29 cellular contexts compared by ENCODE assay signal in genomic region chr3:62965311-62965710, GRCh38.
DNase-seq lines count a peak whose midpoint lies in the region; ATAC-seq, FAIRE-seq and TF ChIP-seq lines count a peak whose summit lies in the region.
"Had no signal": no experiment of that assay in that cellular context is flagged by ENCODE, and none has a peak within 500 bp of the region (broad histone marks: within the 10 kb centered on the region; RNA-seq: fewer than 3 reads in every experiment).

No MANE protein-coding gene starts in this region.

- H3K4me2 ChIP-seq in BLaER1 treated with 17β-estradiol and CSF1 and Interleukin-3, amounts not matched to agents 10 nM and 100 nM = peak overlapping the region in 6 of 11 experiments; percentile 14 to 66 (median 44); a peak in 11 of 22 replicates
- H3K4me2 ChIP-seq in Karpas-422 (ENCODE audit: low read depth, low read length, poor library complexity, severe bottlenecking) (no peak overlapping the region), K562 (ENCODE audit: insufficient read depth, low read length) (no peak overlapping the region)
- H3K4me2 ChIP-seq: hepatocyte had no signal

- WGBS in K562 (ENCODE audit: insufficient coverage, low coverage, missing lambda C conversion rate) = 0% methylated on average over 2 of the region's 2 CpGs

- no peak overlapping the region for H3K9ac ChIP-seq in BLaER1 treated with 17β-estradiol and CSF1 and Interleukin-3, amounts not matched to agents 10 nM and 100 nM
- H3K9ac ChIP-seq in Karpas-422 (ENCODE audit: low read length) (no peak overlapping the region), K562 (ENCODE audit: insufficient read depth in 1 of 2, low read depth in 2 of 2, low read length in 2 of 2) (no peak overlapping the region)

- H3K4me1 ChIP-seq in BLaER1 treated with 17β-estradiol and CSF1 and Interleukin-3, amounts not matched to agents 10 nM and 100 nM = peaks cover 0 to 29% (median 3%) of the 10 kb centered on the region in 10 experiments; a peak in 11 of 20 replicates
- H3K4me1 ChIP-seq in Karpas-422 (ENCODE audit: low read length) (no peaks in the 10 kb centered on the region), K562 (replicated peaks in 1 of 2; ENCODE audit: control insufficient read depth in 2 of 2, insufficient read depth in 2 of 2, low read length in 2 of 2) (no peaks in the 10 kb centered on the region)
- H3K4me1 ChIP-seq: esophagus muscularis mucosa, gastrocnemius medialis, upper lobe of right lung had no signal

- no peak for TF ChIP-seq POLR2A in K562 (conservative IDR thresholded peaks at IDR 0.05)

- no peak overlapping the region for H3K4me3 ChIP-seq in BLaER1 treated with 17β-estradiol and CSF1 and Interleukin-3, amounts not matched to agents 10 nM and 100 nM
- H3K4me3 ChIP-seq in Karpas-422 (ENCODE audit: low read length) (no peak overlapping the region), K562 (no peak overlapping the region)
- H3K4me3 ChIP-seq: esophagus muscularis mucosa, gastrocnemius medialis, hepatocyte, MG63, upper lobe of right lung had no signal

- H3K79me2 ChIP-seq in Karpas-422 (ENCODE audit: low read length) (no peaks in the 10 kb centered on the region), K562 (ENCODE audit: control insufficient read depth, insufficient read depth, low read length) (no peaks in the 10 kb centered on the region)
- H3K79me2 ChIP-seq: hepatocyte had no signal

- H3K9me1 ChIP-seq in K562 (ENCODE audit: control insufficient read depth, insufficient read depth, low read length) = no peaks in the 10 kb centered on the region

- H2AFZ ChIP-seq in Karpas-422 (ENCODE audit: low read length) = no peak overlapping the region
- no peak overlapping the region for H2AFZ ChIP-seq in K562 (ENCODE audit: low read depth, low read length)
- H2AFZ ChIP-seq: hepatocyte had no signal

- H4K20me1 ChIP-seq in BLaER1 treated with 17β-estradiol and CSF1 and Interleukin-3, amounts not matched to agents 10 nM and 100 nM = no peaks in the 10 kb centered on the region
- H4K20me1 ChIP-seq in Karpas-422 (ENCODE audit: insufficient read depth, low read depth, low read length) (no peaks in the 10 kb centered on the region), K562 (replicated peaks; ENCODE audit: control insufficient read depth, insufficient read depth, low read length) (no peaks in the 10 kb centered on the region)

- TF ChIP-seq CTCF in K562 (IDR thresholded peaks at IDR 0.05 in 2 of 3, conservative IDR thresholded peaks at IDR 0.05 in 1 of 3; ENCODE audit: insufficient read depth in 2 of 3, low read depth in 1 of 3, low read length in 3 of 3) = no peak

- FAIRE-seq in K562 (lab: Jason Lieb, UNC) = no peak

- no peaks in the 10 kb centered on the region for H3K27me3 ChIP-seq in BLaER1 treated with 17β-estradiol and CSF1 and Interleukin-3, amounts not matched to agents 10 nM and 100 nM
- H3K27me3 ChIP-seq in Karpas-422 (ENCODE audit: low read length) (no peaks in the 10 kb centered on the region), K562 (ENCODE audit: control insufficient read depth in 2 of 2, insufficient read depth in 2 of 2, low read length in 2 of 2) (no peaks in the 10 kb centered on the region)
- H3K27me3 ChIP-seq: esophagus muscularis mucosa, gastrocnemius medialis, hepatocyte, MG63, upper lobe of right lung had no signal

- H3K36me3 ChIP-seq in BLaER1 treated with 17β-estradiol and CSF1 and Interleukin-3, amounts not matched to agents 10 nM and 100 nM = no peaks in the 10 kb centered on the region
- H3K36me3 ChIP-seq in Karpas-422 (ENCODE audit: insufficient read depth, low read length) (no peaks in the 10 kb centered on the region), K562 (ENCODE audit: control insufficient read depth, insufficient read depth, low read length) (no peaks in the 10 kb centered on the region)
- H3K36me3 ChIP-seq: esophagus muscularis mucosa, gastrocnemius medialis, MG63, upper lobe of right lung had no signal

- H3K9me2 ChIP-seq in Karpas-422 (replicated peaks; ENCODE audit: insufficient read depth, low read length) = no peaks in the 10 kb centered on the region

- POLR2A ChIA-PET in K562 (lab: Yijun Ruan, JAX) = no interaction called here

- no peaks in the 10 kb centered on the region for H3K9me3 ChIP-seq in BLaER1 treated with 17β-estradiol and CSF1 and Interleukin-3, amounts not matched to agents 10 nM and 100 nM (replicated peaks in 1 of 11)
- no peaks in the 10 kb centered on the region for H3K9me3 ChIP-seq in Karpas-422 (ENCODE audit: low read length)
- no peaks in the 10 kb centered on the region for H3K9me3 ChIP-seq in K562 (replicated peaks; ENCODE audit: control insufficient read depth, insufficient read depth, low read depth, low read length)
- H3K9me3 ChIP-seq: esophagus muscularis mucosa, gastrocnemius medialis, MG63, upper lobe of right lung had no signal

- BruUV-seq in K562 (replicated peaks; lab: Mats Ljungman, UMichigan) = no TSS peak

- in situ Hi-C loops in K562 (cut with MboI) = no loop called here

- CTCF ChIA-PET in K562 (lab: Yijun Ruan, JAX; ENCODE audit: low intra/inter-chr PET ratio) = no interaction called here

- H3K27ac ChIP-seq in BLaER1 treated with 17β-estradiol and CSF1 and Interleukin-3, amounts not matched to agents 10 nM and 100 nM = peak overlapping the region in 3 of 11 experiments; percentile 15 to 46 (median 41); a peak in 4 of 22 replicates
- H3K27ac ChIP-seq in Karpas-422 (ENCODE audit: low read length) = no peak overlapping the region
- no peak overlapping the region for H3K27ac ChIP-seq in K562 (ENCODE audit: extremely low read depth, low read depth, low read length)
- H3K27ac ChIP-seq: esophagus muscularis mucosa, gastrocnemius medialis, hepatocyte, RWPE1, upper lobe of right lung had no signal

- ATAC-seq in K562 (no peak), HG03460 (IDR thresholded peaks at IDR 0.05; ENCODE audit: unreplicated experiment) (no peak), HG02884 (IDR thresholded peaks at IDR 0.05; ENCODE audit: unreplicated experiment) (no peak)
- ATAC-seq: gastrocnemius medialis; naive thymus-derived CD4-positive, alpha-beta T cell; upper lobe of right lung had no signal

- DNase-seq in Karpas-422 (peak; percentile 42), K562 (ENCODE audit: extremely low read depth in 1 of 4, low spot score in 3 of 4) (no peak), left kidney (ENCODE audit: low read depth, low spot score) (peak; percentile 88), SIG-M5 treated with dmso at 0.1 percent for 504 hours (lab: John Stamatoyannopoulos, UW; ENCODE audit: unreplicated experiment) (no peak), DMS 273 (lab: John Stamatoyannopoulos, UW; ENCODE audit: unreplicated experiment) (no peak)
- DNase-seq: activated CD4-positive, alpha-beta T cell treated with anti-CD3 and anti-CD28 coated beads for 4 hours; activated effector memory CD4-positive, alpha-beta T cell treated with Interleukin-2 at 50 U/mL for 16 hours; activated naive CD8-positive, alpha-beta T cell treated with anti-CD3 and anti-CD28 coated beads for 36 hours; activated T-cell treated with anti-CD3 and anti-CD28 coated beads for 4 hours; aorta; caudate nucleus; endodermal cell; gastrocnemius medialis; KBM-7; MG63; midbrain; naive thymus-derived CD4-positive, alpha-beta T cell; NCI-H2029; NCI-H226; nucleus accumbens; substantia nigra; T-helper 2 cell; upper lobe of right lung had no signal

- intact Hi-C loops in K562 (cut with micrococcal nuclease) = no loop called here

- no peak for TF ChIP-seq EP300 in K562 (IDR thresholded peaks at IDR 0.05; ENCODE audit: low read length)

- TF ChIP-seq RAD21 in K562 (CRISPR knock-in tag; conservative IDR thresholded peaks at IDR 0.05 in 1 of 2, IDR thresholded peaks at IDR 0.05 in 1 of 2) = no peak

TF ChIP-seq in K562, 482 proteins besides CTCF, POLR2A, EP300 and RAD21 (continues in another document):
- TF ChIP-seq TFE3 (CRISPR knock-in tag; IDR thresholded peaks at IDR 0.05) = no peak
- TF ChIP-seq POLR2B (IDR thresholded peaks at IDR 0.05; ENCODE audit: low read depth, partially characterized antibody) = no peak
- TF ChIP-seq ZNF316 (IDR thresholded peaks at IDR 0.05) = peak; percentile 83
- no peak for TF ChIP-seq NR3C1 (CRISPR knock-in tag; IDR thresholded peaks at IDR 0.05)
- peak; percentile 90 for TF ChIP-seq MAFF (IDR thresholded peaks at IDR 0.05; ENCODE audit: low read length)
- TF ChIP-seq MXI1 (IDR thresholded peaks at IDR 0.05; ENCODE audit: low read depth, low read length) = no peak
- no peak for TF ChIP-seq KDM4B (IDR thresholded peaks at IDR 0.05; ENCODE audit: borderline replicate concordance in 2 of 2, low read depth in 1 of 2)
- TF ChIP-seq CHAMP1 (IDR thresholded peaks at IDR 0.05) = no peak
- TF ChIP-seq RBM25 (IDR thresholded peaks at IDR 0.05; ENCODE audit: low read depth, low read length, severe bottlenecking) = no peak

Comparison
In these comparisons a context has a peak if more than half of its experiments do, and no peak if none do; other contexts are left out.
1. H3K4me2 ChIP-seq: peak in BLaER1 treated with 17β-estradiol and CSF1 and Interleukin-3, amounts not matched to agents 10 nM and 100 nM (6 of 11); none in Karpas-422 (single experiment) and K562 (single experiment).
2. DNase-seq: peak in Karpas-422 (single experiment) and left kidney (single experiment); none in K562 (0 of 4), SIG-M5 treated with dmso at 0.1 percent for 504 hours (single experiment) and DMS 273 (single experiment).